8 cellular contexts compared by ENCODE assay signal in genomic region chr10:132330486-132330833, GRCh38. TPM values are rescaled to one million over a fixed set of nuclear protein-coding genes. Genes with fewer than 3 reads are reported as not detected.
DNase-seq lines count a peak whose midpoint lies in the region; ATAC-seq and TF ChIP-seq lines count a peak whose summit lies in the region.

No MANE protein-coding gene starts in this region.

- no peaks in the 10 kb centered on the region for H3K27me3 ChIP-seq in GM06990 (replicated peaks; ENCODE audit: control insufficient read depth, insufficient read depth, low read length)
- no peaks in the 10 kb centered on the region for H3K27me3 ChIP-seq in Panc1 (ENCODE audit: control insufficient read depth, insufficient read depth, low read length)

- H3K9me3 ChIP-seq in Panc1 (ENCODE audit: control insufficient read depth, insufficient read depth, low read depth, low read length), result no peaks in the 10 kb centered on the region

- H3K4me1 ChIP-seq in Panc1 (ENCODE audit: control insufficient read depth, insufficient read depth, low read length), result peaks cover 27% of the 10 kb centered on the region

- intact Hi-C loops in Panc1 (cut with micrococcal nuclease; ENCODE audit: unreplicated experiment), result loop anchor here (5.0 kb wide), 1 partner anchor 108 kb away; no protein-coding TSS in a partner anchor

- ATAC-seq in Panc1, result no peak
- no peak for ATAC-seq in GM19351 (IDR thresholded peaks at IDR 0.05; ENCODE audit: unreplicated experiment)

- no peak for DNase-seq in GM06990 (ENCODE audit: extremely low read depth, insufficient read length)
- no peak for DNase-seq in Panc1 (ENCODE audit: low read depth, low spot score)
- no peak for DNase-seq in endothelial cell (ENCODE audit: low spot score)
- DNase-seq in progenitor cell of endocrine pancreas (ENCODE audit: low spot score, unreplicated experiment), result no peak
- DNase-seq in dermis blood vessel endothelial cell, result no peak
- no peak for DNase-seq in stimulated activated naive CD4-positive, alpha-beta T cell treated with Interleukin-2 at 50 U/mL for 16 hours (lab: John Stamatoyannopoulos, UW)
- DNase-seq in COLO668 (lab: John Stamatoyannopoulos, UW; ENCODE audit: unreplicated experiment), result no peak

- H3K36me3 ChIP-seq in GM06990 (ENCODE audit: control insufficient read depth, insufficient read depth, low read length), result no peaks in the 10 kb centered on the region
- no peaks in the 10 kb centered on the region for H3K36me3 ChIP-seq in Panc1 (ENCODE audit: control insufficient read depth, insufficient read depth, low read length)

- in situ Hi-C loops in Panc1 (cut with HindIII; ENCODE audit: low pct_unique_long_range_greater_than_20kb, low sequenced_read_pairs), result no loop called here

- CTCF ChIA-PET in Panc1 (lab: Charles Lee), result no interaction called here

- no peak for TF ChIP-seq CTCF in GM06990 (IDR thresholded peaks at IDR 0.05; ENCODE audit: insufficient read depth, low read length, poor library complexity, severe bottlenecking)
- TF ChIP-seq CTCF in Panc1 (IDR thresholded peaks at IDR 0.05), result no peak
- no peak for TF ChIP-seq CTCF in endothelial cell (IDR thresholded peaks at IDR 0.05; ENCODE audit: unreplicated experiment)
- TF ChIP-seq CTCF in progenitor cell of endocrine pancreas (IDR thresholded peaks at IDR 0.05; ENCODE audit: unreplicated experiment), result no peak

- H3K4me3 ChIP-seq in GM06990 (replicated peaks; ENCODE audit: low read depth, low read length) (peak overlapping the region; percentile 98), Panc1 (ENCODE audit: low read depth in 2 of 2, low read length in 2 of 2) (peak overlapping the region; percentile 98 to 100)

- BruUV-seq in Panc1 (replicated peaks; lab: Mats Ljungman, UMichigan), result no TSS peak

- peak overlapping the region; percentile 99 for H3K27ac ChIP-seq in Panc1 (ENCODE audit: low read length)

- H3K4me1 Mint-ChIP-seq in endothelial cell (ENCODE audit: unreplicated experiment), result peaks cover 22% of the 10 kb centered on the region
- H3K4me1 Mint-ChIP-seq in progenitor cell of endocrine pancreas (ENCODE audit: low read depth), result peaks cover 30% of the 10 kb centered on the region

- POLR2A ChIA-PET in Panc1 (lab: Charles Lee), result interaction anchor here (0.7 kb wide), 1 partner anchor 96 kb away, joined by 5 read pairs; no protein-coding TSS in a partner anchor

- H3K9me3 Mint-ChIP-seq in endothelial cell (ENCODE audit: unreplicated experiment), result no peaks in the 10 kb centered on the region
- H3K9me3 Mint-ChIP-seq in progenitor cell of endocrine pancreas (ENCODE audit: low read depth), result no peaks in the 10 kb centered on the region

- H3K27me3 Mint-ChIP-seq in endothelial cell (ENCODE audit: unreplicated experiment), result peaks cover 10% of the 10 kb centered on the region
- H3K27me3 Mint-ChIP-seq in progenitor cell of endocrine pancreas, result no peaks in the 10 kb centered on the region

- H3K4me3 Mint-ChIP-seq in endothelial cell (ENCODE audit: unreplicated experiment) (peak overlapping the region; percentile 97), progenitor cell of endocrine pancreas (ENCODE audit: low read depth) (peak overlapping the region; percentile 91)

- H3K27ac Mint-ChIP-seq in endothelial cell (ENCODE audit: unreplicated experiment), result peak overlapping the region; percentile 79
- no peak overlapping the region for H3K27ac Mint-ChIP-seq in progenitor cell of endocrine pancreas

- H3K36me3 Mint-ChIP-seq in endothelial cell (ENCODE audit: low read depth, unreplicated experiment), result peaks cover 23% of the 10 kb centered on the region
- H3K36me3 Mint-ChIP-seq in progenitor cell of endocrine pancreas (ENCODE audit: insufficient read depth), result peaks cover 16% of the 10 kb centered on the region

RNA-seq across cellular contexts. Expression of gene LRRC27, which starts 1.5 kb away (rescaled TPM):
- total RNA-seq in Panc1 (2021; ENCODE audit: unreplicated experiment) (15.7 TPM), endothelial cell (ENCODE audit: unreplicated experiment) (11.1 TPM), progenitor cell of endocrine pancreas (21.7 and 22.1 TPM in 2 replicates), dermis blood vessel endothelial cell (6.0 and 10.9 TPM in 2 replicates)
- 15.9 TPM for polyA plus RNA-seq in Panc1 (2012; ENCODE audit: insufficient read length)

RNA-seq across cellular contexts. Expression of gene STK32C, which starts 22.7 kb away (rescaled TPM):
- total RNA-seq in Panc1 (2021; ENCODE audit: unreplicated experiment) (53.7 TPM), endothelial cell (ENCODE audit: unreplicated experiment) (12.6 TPM), progenitor cell of endocrine pancreas (8.4 and 10.0 TPM in 2 replicates), dermis blood vessel endothelial cell (6.1 and 8.8 TPM in 2 replicates)
- polyA plus RNA-seq in Panc1 (2012; ENCODE audit: insufficient read length), result 74.8 TPM
